22 cellular contexts compared by ENCODE assay signal in the genomic region with DNA sequence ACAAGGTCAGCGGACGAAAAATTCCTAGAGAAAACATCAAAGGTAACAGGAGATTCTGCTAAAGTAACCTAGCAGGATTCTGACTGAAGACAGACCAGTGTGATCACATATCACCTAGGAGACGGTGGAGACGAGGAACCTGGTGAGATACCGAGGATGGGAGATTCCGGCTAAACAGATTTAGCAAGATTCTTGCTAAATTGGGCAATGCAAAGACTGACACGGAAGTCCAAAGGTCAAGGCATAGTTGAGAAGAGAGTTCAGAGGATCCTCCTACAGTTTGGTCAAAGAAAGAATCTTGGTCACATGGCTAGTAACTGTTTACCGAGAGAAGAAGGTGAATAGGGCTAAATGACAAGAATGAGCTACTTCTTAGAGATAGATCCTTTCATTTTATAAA.
A peak's percentile ranks its signal among the peaks of the same experiment; 100 is the strongest.
DNase-seq lines count a peak whose midpoint lies in the region; ATAC-seq, FAIRE-seq and TF ChIP-seq lines count a peak whose summit lies in the region.
"Had no signal": no experiment of that assay in that cellular context is flagged by ENCODE, and none has a peak within 500 bp of the region (broad histone marks: within the 10 kb centered on the region; RNA-seq: fewer than 3 reads in every experiment).

No MANE protein-coding gene starts in this region.

- H3K4me3 Mint-ChIP-seq in GM23338 = no peak overlapping the region
- H3K4me3 Mint-ChIP-seq: activated CD4-positive, alpha-beta T cell treated with anti-CD3 and anti-CD28 coated beads, Interleukin-2, amount 10 ng/mL, durations not matched to agents 24 days and 14 days; activated naive CD4-positive, alpha-beta T cell treated with anti-CD3 and anti-CD28 coated beads for 36 hours; CD4-positive, CD25-positive, alpha-beta regulatory T cell; HFFc6; naive thymus-derived CD8-positive, alpha-beta T cell; stimulated activated memory B cell treated with anti-CD40 and anti-IgM and Interleukin-4, amounts not matched to agents 10 μg/mL and 1 μg/mL and 100 μg/mL, for 72 hours had no signal

- H3F3A ChIP-seq in GM23338 (replicated peaks; ENCODE audit: low read depth) = no peaks in the 10 kb centered on the region

- H3K36me3 Mint-ChIP-seq in GM23338 (ENCODE audit: low read depth) = no peaks in the 10 kb centered on the region; the same call in 2 of the 3 replicates
- H3K36me3 Mint-ChIP-seq: CD4-positive, CD25-positive, alpha-beta regulatory T cell; naive thymus-derived CD8-positive, alpha-beta T cell; stimulated activated memory B cell treated with anti-CD40 and anti-IgM and Interleukin-4, amounts not matched to agents 10 μg/mL and 1 μg/mL and 100 μg/mL, for 72 hours had no signal

- peaks cover 2% of the 10 kb centered on the region for H3K27me3 Mint-ChIP-seq in GM23338 (ENCODE audit: insufficient read depth, low read depth, poor library complexity)

- TF ChIP-seq POLR2A in H54 (IDR thresholded peaks at IDR 0.05; ENCODE audit: low read depth, low read length) = no peak

- DNase-seq in right atrium auricular region (ENCODE audit: low spot score) (peak; percentile 30), right cardiac atrium (no peak), SKM-1 treated with dmso at 0.1 percent for 144 hours (lab: John Stamatoyannopoulos, UW; ENCODE audit: unreplicated experiment) (peak; percentile 96), lower lobe of right lung (no peak), H54 (ENCODE audit: insufficient read length, low spot score) (no peak), GM23338 (ENCODE audit: low spot score) (no peak)
- no peak for DNase-seq in activated effector memory CD4-positive, alpha-beta T cell treated with Interleukin-2 at 50 U/mL for 16 hours
- DNase-seq: activated CD4-positive, alpha-beta T cell treated with anti-CD3 and anti-CD28 coated beads, Interleukin-2, amount 10 ng/mL, durations not matched to agents 24 days and 14 days; activated naive CD4-positive, alpha-beta T cell treated with anti-CD3 and anti-CD28 coated beads for 36 hours; CD4-positive, CD25-positive, alpha-beta regulatory T cell; HFFc6; left ventricle myocardium inferior; MG63; naive thymus-derived CD8-positive, alpha-beta T cell; NCI-H187 treated with DMSO at 0.1 percent for 48 hours; NCI-H446 treated with DMSO at 0.1 percent for 48 hours; stimulated activated CD4-positive, alpha-beta T cell treated with anti-CD3 and anti-CD28 coated beads, Interleukin-12 subunit alpha, Interleukin-12 subunit beta, amount 100 ng/mL, for 4 hours had no signal

- FAIRE-seq in H54 (lab: Jason Lieb, UNC) = no peak
- FAIRE-seq: HTR-8/SVneo had no signal

- ATAC-seq in right cardiac atrium (no peak), lower lobe of right lung (peak; percentile 61 to 65), GM23338 (no peak), GM21423 (IDR thresholded peaks at IDR 0.05; ENCODE audit: unreplicated experiment) (no peak)
- ATAC-seq: naive thymus-derived CD8-positive, alpha-beta T cell; stimulated activated memory B cell treated with anti-CD40 and anti-IgM and Interleukin-4, amounts not matched to agents 10 μg/mL and 1 μg/mL and 100 μg/mL, for 72 hours had no signal

- H3K27ac ChIP-seq in right atrium auricular region = no peak overlapping the region
- no peak overlapping the region for H3K27ac ChIP-seq in right cardiac atrium (ENCODE audit: low read length)
- H3K27ac ChIP-seq in lower lobe of right lung = no peak overlapping the region
- no peak overlapping the region for H3K27ac ChIP-seq in GM23338 (ENCODE audit: low read depth)
- H3K27ac ChIP-seq: left ventricle myocardium inferior, SK-N-MC had no signal

- no peaks in the 10 kb centered on the region for H3K36me3 ChIP-seq in right atrium auricular region
- H3K36me3 ChIP-seq in lower lobe of right lung = no peaks in the 10 kb centered on the region
- H3K36me3 ChIP-seq in GM23338 (ENCODE audit: insufficient read depth) = no peaks in the 10 kb centered on the region
- H3K36me3 ChIP-seq: left ventricle myocardium inferior had no signal

- WGBS in right cardiac atrium = 87% methylated on average over 8 of the region's 8 CpGs

- H3K4me1 ChIP-seq in right atrium auricular region (no peaks in the 10 kb centered on the region), right cardiac atrium (ENCODE audit: control insufficient read depth, insufficient read depth, low read length) (no peaks in the 10 kb centered on the region), lower lobe of right lung (no peaks in the 10 kb centered on the region), GM23338 (ENCODE audit: insufficient read depth) (no peaks in the 10 kb centered on the region)
- H3K4me1 ChIP-seq: left ventricle myocardium inferior had no signal

- H3K9me3 ChIP-seq in right atrium auricular region = no peaks in the 10 kb centered on the region
- no peaks in the 10 kb centered on the region for H3K9me3 ChIP-seq in right cardiac atrium (ENCODE audit: control insufficient read depth, low read length)
- no peaks in the 10 kb centered on the region for H3K9me3 ChIP-seq in lower lobe of right lung
- H3K9me3 ChIP-seq: left ventricle myocardium inferior had no signal

- H4K20me1 ChIP-seq in GM23338 (replicated peaks; ENCODE audit: insufficient read depth) = no peaks in the 10 kb centered on the region

- H3K9me3 Mint-ChIP-seq in GM23338 = no peaks in the 10 kb centered on the region
- H3K9me3 Mint-ChIP-seq: activated CD4-positive, alpha-beta T cell treated with anti-CD3 and anti-CD28 coated beads, Interleukin-2, amount 10 ng/mL, durations not matched to agents 24 days and 14 days; activated naive CD4-positive, alpha-beta T cell treated with anti-CD3 and anti-CD28 coated beads for 36 hours; HFFc6; naive thymus-derived CD8-positive, alpha-beta T cell; stimulated activated memory B cell treated with anti-CD40 and anti-IgM and Interleukin-4, amounts not matched to agents 10 μg/mL and 1 μg/mL and 100 μg/mL, for 72 hours had no signal

- peaks cover 16% of the 10 kb centered on the region; the same call in 1 of the 2 replicates for H3K9me2 ChIP-seq in GM23338 (ENCODE audit: insufficient read depth)

- intact Hi-C loops in right cardiac atrium (cut with DNase I) (no loop called here), lower lobe of right lung (cut with DNase I) (no loop called here)

- H3K4me3 ChIP-seq in right atrium auricular region (no peak overlapping the region), right cardiac atrium (ENCODE audit: low read length) (no peak overlapping the region), lower lobe of right lung (no peak overlapping the region), GM23338 (no peak overlapping the region)
- H3K4me3 ChIP-seq: left ventricle myocardium inferior, MG63, SK-N-MC had no signal

- H3K4me1 Mint-ChIP-seq in GM23338 = peaks cover 13% of the 10 kb centered on the region
- H3K4me1 Mint-ChIP-seq: activated CD4-positive, alpha-beta T cell treated with anti-CD3 and anti-CD28 coated beads, Interleukin-2, amount 10 ng/mL, durations not matched to agents 24 days and 14 days; CD4-positive, CD25-positive, alpha-beta regulatory T cell; naive thymus-derived CD8-positive, alpha-beta T cell; stimulated activated memory B cell treated with anti-CD40 and anti-IgM and Interleukin-4, amounts not matched to agents 10 μg/mL and 1 μg/mL and 100 μg/mL, for 72 hours had no signal

- no peak overlapping the region for H2AFZ ChIP-seq in GM23338

- no peak overlapping the region for H3K4me2 ChIP-seq in GM23338

- TF ChIP-seq CTCF in right atrium auricular region (IDR thresholded peaks at IDR 0.05) (no peak), lower lobe of right lung (IDR thresholded peaks at IDR 0.05) (no peak), GM23338 (conservative IDR thresholded peaks at IDR 0.05; ENCODE audit: low read depth in 2 of 2) (no peak)

- H3K27ac Mint-ChIP-seq in GM23338 = no peak overlapping the region
- H3K27ac Mint-ChIP-seq: activated CD4-positive, alpha-beta T cell treated with anti-CD3 and anti-CD28 coated beads, Interleukin-2, amount 10 ng/mL, durations not matched to agents 24 days and 14 days; activated naive CD4-positive, alpha-beta T cell treated with anti-CD3 and anti-CD28 coated beads for 36 hours; CD4-positive, CD25-positive, alpha-beta regulatory T cell; HFFc6; progenitor cell of endocrine pancreas; stimulated activated memory B cell treated with anti-CD40 and anti-IgM and Interleukin-4, amounts not matched to agents 10 μg/mL and 1 μg/mL and 100 μg/mL, for 72 hours had no signal

- no peaks in the 10 kb centered on the region for H3K79me2 ChIP-seq in GM23338 (replicated peaks; ENCODE audit: insufficient read depth)

- no peaks in the 10 kb centered on the region for H3K27me3 ChIP-seq in right atrium auricular region
- no peaks in the 10 kb centered on the region for H3K27me3 ChIP-seq in right cardiac atrium (ENCODE audit: control insufficient read depth, insufficient read depth)
- no peaks in the 10 kb centered on the region for H3K27me3 ChIP-seq in lower lobe of right lung (ENCODE audit: low read depth)
- H3K27me3 ChIP-seq in GM23338 (ENCODE audit: insufficient read depth) = no peaks in the 10 kb centered on the region
- H3K27me3 ChIP-seq: MG63 had no signal

TF ChIP-seq in GM23338, 12 proteins besides CTCF, POLR2A, EP300 and RAD21 (continues in another document):
- TF ChIP-seq ZNF114 (CRISPR knock-in tag; IDR thresholded peaks at IDR 0.05) = no peak
- no peak for TF ChIP-seq EZH2 (IDR thresholded peaks at IDR 0.05; ENCODE audit: low read depth, unreplicated experiment)
- TF ChIP-seq JUNB (IDR thresholded peaks at IDR 0.05; ENCODE audit: unreplicated experiment) = no peak
- TF ChIP-seq, protein P1, sequence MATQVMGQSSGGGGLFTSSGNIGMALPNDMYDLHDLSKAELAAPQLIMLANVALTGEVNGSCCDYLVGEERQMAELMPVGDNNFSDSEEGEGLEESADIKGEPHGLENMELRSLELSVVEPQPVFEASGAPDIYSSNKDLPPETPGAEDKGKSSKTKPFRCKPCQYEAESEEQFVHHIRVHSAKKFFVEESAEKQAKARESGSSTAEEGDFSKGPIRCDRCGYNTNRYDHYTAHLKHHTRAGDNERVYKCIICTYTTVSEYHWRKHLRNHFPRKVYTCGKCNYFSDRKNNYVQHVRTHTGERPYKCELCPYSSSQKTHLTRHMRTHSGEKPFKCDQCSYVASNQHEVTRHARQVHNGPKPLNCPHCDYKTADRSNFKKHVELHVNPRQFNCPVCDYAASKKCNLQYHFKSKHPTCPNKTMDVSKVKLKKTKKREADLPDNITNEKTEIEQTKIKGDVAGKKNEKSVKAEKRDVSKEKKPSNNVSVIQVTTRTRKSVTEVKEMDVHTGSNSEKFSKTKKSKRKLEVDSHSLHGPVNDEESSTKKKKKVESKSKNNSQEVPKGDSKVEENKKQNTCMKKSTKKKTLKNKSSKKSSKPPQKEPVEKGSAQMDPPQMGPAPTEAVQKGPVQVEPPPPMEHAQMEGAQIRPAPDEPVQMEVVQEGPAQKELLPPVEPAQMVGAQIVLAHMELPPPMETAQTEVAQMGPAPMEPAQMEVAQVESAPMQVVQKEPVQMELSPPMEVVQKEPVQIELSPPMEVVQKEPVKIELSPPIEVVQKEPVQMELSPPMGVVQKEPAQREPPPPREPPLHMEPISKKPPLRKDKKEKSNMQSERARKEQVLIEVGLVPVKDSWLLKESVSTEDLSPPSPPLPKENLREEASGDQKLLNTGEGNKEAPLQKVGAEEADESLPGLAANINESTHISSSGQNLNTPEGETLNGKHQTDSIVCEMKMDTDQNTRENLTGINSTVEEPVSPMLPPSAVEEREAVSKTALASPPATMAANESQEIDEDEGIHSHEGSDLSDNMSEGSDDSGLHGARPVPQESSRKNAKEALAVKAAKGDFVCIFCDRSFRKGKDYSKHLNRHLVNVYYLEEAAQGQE (IDR thresholded peaks at IDR 0.05; ENCODE audit: unreplicated experiment) = no peak
- no peak for TF ChIP-seq STAT1 (IDR thresholded peaks at IDR 0.05; ENCODE audit: unreplicated experiment)

Comparison
In these comparisons a context has a peak if more than half of its experiments do, and no peak if none do; other contexts are left out.
1. DNase-seq: peak in right atrium auricular region (single experiment) and SKM-1 treated with dmso at 0.1 percent for 144 hours (single experiment); none in right cardiac atrium (0 of 3), lower lobe of right lung (single experiment), activated effector memory CD4-positive, alpha-beta T cell treated with Interleukin-2 at 50 U/mL for 16 hours (single experiment), H54 (single experiment) and GM23338 (single experiment).
2. ATAC-seq: peak in lower lobe of right lung (2 of 2); none in right cardiac atrium (0 of 2), GM23338 (single experiment) and GM21423 (single experiment).